Comparison of ENCODE assay signal across 8 cellular contexts in the genomic region with DNA sequence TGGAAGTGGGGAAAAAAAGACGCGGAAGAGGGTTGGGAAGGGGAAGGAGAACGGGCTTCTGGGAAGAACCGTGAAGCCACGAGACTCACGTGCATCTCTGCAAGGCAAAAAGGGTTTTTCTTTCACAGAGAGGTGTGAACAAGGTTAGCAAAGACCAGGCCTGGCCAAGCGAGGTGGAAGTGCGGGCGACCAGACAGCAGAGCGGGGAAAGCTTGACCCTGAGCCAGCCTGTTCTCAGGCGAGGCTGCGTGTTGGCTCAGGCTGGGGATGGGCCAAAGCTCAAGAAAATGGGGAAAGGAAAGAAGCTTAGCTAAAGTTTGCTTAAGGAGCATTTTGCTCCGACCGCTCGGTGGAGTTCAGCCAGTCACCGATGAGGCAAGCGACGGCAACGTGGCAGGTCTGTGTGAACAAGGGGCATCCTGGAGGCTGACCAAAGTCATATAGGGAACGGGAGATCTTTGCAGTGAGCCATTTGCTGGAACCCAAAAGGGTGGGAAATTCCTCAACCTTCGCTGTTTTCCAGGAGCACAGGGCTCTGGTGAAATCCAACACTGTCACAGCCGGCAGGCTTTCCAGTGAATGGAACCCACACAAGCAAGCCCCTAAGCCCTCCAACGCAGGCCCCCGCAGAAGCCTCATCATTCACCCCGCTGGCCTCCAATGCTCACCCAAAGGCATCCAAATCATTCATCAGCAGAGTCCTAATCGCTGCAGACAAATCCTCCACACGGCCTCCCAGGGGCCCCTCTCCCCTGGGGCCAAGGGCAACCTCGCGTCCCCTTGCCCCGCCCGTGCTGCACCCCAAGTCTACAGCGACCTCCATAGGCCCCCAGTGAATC. TPM values are rescaled to one million over a fixed set of nuclear protein-coding genes. Genes with fewer than 3 reads are reported as not detected.
DNase-seq lines count a peak whose midpoint lies in the region; ATAC-seq and TF ChIP-seq lines count a peak whose summit lies in the region.

No MANE protein-coding gene starts in this region.

- H3K27ac ChIP-seq in foreskin keratinocyte: no peak overlapping the region

- no peak for DNase-seq in T-helper 1 cell
- peak; percentile 54 for DNase-seq in LNCaP clone FGC (ENCODE audit: low read depth)
- no peak for DNase-seq in activated T-cell treated with anti-CD3 and anti-CD28 coated beads, Interleukin-2, amount 50 U/mL, for 4 hours
- peak; percentile 19 to 62 for DNase-seq in foreskin keratinocyte
- peak; percentile 20 for DNase-seq in neural crest cell (ENCODE audit: low read depth, low spot score)
- no peak for DNase-seq in D341Med (ENCODE audit: low spot score)

- H3K4me1 Mint-ChIP-seq in T-helper 1 cell treated with Interleukin-12 subunit alpha and Interleukin-12 subunit beta and Interleukin-4 antibody, amounts not matched to agents 30 μg/mL and 1 μg/mL, for 36 hours (ENCODE audit: low read depth): peaks cover 14% of the 10 kb centered on the region
- H3K4me1 Mint-ChIP-seq in activated T-cell treated with anti-CD3 and anti-CD28 coated beads, Interleukin-2, amount 50 U/mL, for 4 hours (ENCODE audit: low read depth): peaks cover 28% of the 10 kb centered on the region
- peaks cover 25% of the 10 kb centered on the region for H3K4me1 Mint-ChIP-seq in neural crest cell

- no peaks in the 10 kb centered on the region for H3K4me1 ChIP-seq in foreskin keratinocyte

- peak; percentile 19 for ATAC-seq in GM21786 (IDR thresholded peaks at IDR 0.05; ENCODE audit: unreplicated experiment)
- peak; percentile 46 to 49 for ATAC-seq in activated T-cell treated with anti-CD3 and anti-CD28 coated beads, Interleukin-2, amount 50 U/mL, for 4 hours
- ATAC-seq in foreskin keratinocyte: peak; percentile 47

- peaks cover 36% of the 10 kb centered on the region for H3K9me3 Mint-ChIP-seq in T-helper 1 cell treated with Interleukin-12 subunit alpha and Interleukin-12 subunit beta and Interleukin-4 antibody, amounts not matched to agents 30 μg/mL and 1 μg/mL, for 36 hours
- H3K9me3 Mint-ChIP-seq in activated T-cell treated with anti-CD3 and anti-CD28 coated beads, Interleukin-2, amount 50 U/mL, for 4 hours: peaks cover 4% of the 10 kb centered on the region
- peaks cover 17% of the 10 kb centered on the region for H3K9me3 Mint-ChIP-seq in neural crest cell

- TF ChIP-seq CTCF in LNCaP clone FGC (IDR thresholded peaks at IDR 0.05; ENCODE audit: control insufficient read depth, extremely low read depth, insufficient read depth) (no peak), foreskin keratinocyte (conservative IDR thresholded peaks at IDR 0.05) (no peak), neural crest cell (conservative IDR thresholded peaks at IDR 0.05) (no peak)

- peak overlapping the region; percentile 76 for H3K27ac Mint-ChIP-seq in T-helper 1 cell treated with Interleukin-12 subunit alpha and Interleukin-12 subunit beta and Interleukin-4 antibody, amounts not matched to agents 30 μg/mL and 1 μg/mL, for 36 hours
- peak overlapping the region; percentile 90 for H3K27ac Mint-ChIP-seq in neural crest cell (ENCODE audit: unreplicated experiment)

- H3K4me3 ChIP-seq in LNCaP clone FGC (ENCODE audit: low read depth, low read length): peak overlapping the region; percentile 95

- peaks cover 26% of the 10 kb centered on the region for H3K36me3 Mint-ChIP-seq in T-helper 1 cell treated with Interleukin-12 subunit alpha and Interleukin-12 subunit beta and Interleukin-4 antibody, amounts not matched to agents 30 μg/mL and 1 μg/mL, for 36 hours (ENCODE audit: low read depth)
- H3K36me3 Mint-ChIP-seq in activated T-cell treated with anti-CD3 and anti-CD28 coated beads, Interleukin-2, amount 50 U/mL, for 4 hours (ENCODE audit: insufficient read depth): peaks cover 15% of the 10 kb centered on the region
- peaks cover 40% of the 10 kb centered on the region for H3K36me3 Mint-ChIP-seq in neural crest cell (ENCODE audit: low read depth)

- no peaks in the 10 kb centered on the region for H3K27me3 ChIP-seq in foreskin keratinocyte

- H3K27me3 Mint-ChIP-seq in T-helper 1 cell treated with Interleukin-12 subunit alpha and Interleukin-12 subunit beta and Interleukin-4 antibody, amounts not matched to agents 30 μg/mL and 1 μg/mL, for 36 hours (ENCODE audit: low read depth): no peaks in the 10 kb centered on the region
- no peaks in the 10 kb centered on the region for H3K27me3 Mint-ChIP-seq in activated T-cell treated with anti-CD3 and anti-CD28 coated beads, Interleukin-2, amount 50 U/mL, for 4 hours (ENCODE audit: low read depth)
- H3K27me3 Mint-ChIP-seq in neural crest cell (ENCODE audit: low read depth): peaks cover 3% of the 10 kb centered on the region

- H3K4me3 Mint-ChIP-seq in T-helper 1 cell treated with Interleukin-12 subunit alpha and Interleukin-12 subunit beta and Interleukin-4 antibody, amounts not matched to agents 30 μg/mL and 1 μg/mL, for 36 hours: peak overlapping the region; percentile 76
- peak overlapping the region; percentile 92 for H3K4me3 Mint-ChIP-seq in activated T-cell treated with anti-CD3 and anti-CD28 coated beads, Interleukin-2, amount 50 U/mL, for 4 hours
- H3K4me3 Mint-ChIP-seq in neural crest cell: peak overlapping the region; percentile 95

RNA-seq across cellular contexts. Expression of a gene that starts 0.8 kb away (rescaled TPM):
- 1 to 10 TPM; 3.9 to 5.0 (median 4.9) TPM for total RNA-seq in activated T-cell treated with anti-CD3 and anti-CD28 coated beads, Interleukin-2, amount 50 U/mL, for 4 hours
- total RNA-seq in foreskin keratinocyte (4.2 and 5.1 TPM in 2 replicates), neural crest cell (19.6 and 22.3 TPM in 2 replicates)
- 0.81 and 1.2 TPM in 2 replicates for polyA plus RNA-seq in foreskin keratinocyte

RNA-seq across cellular contexts. Expression of a gene that starts 30.9 kb away (rescaled TPM):
- total RNA-seq in activated T-cell treated with anti-CD3 and anti-CD28 coated beads, Interleukin-2, amount 50 U/mL, for 4 hours: 10 to 100 TPM; 19.4 to 30.2 (median 24.0) TPM
- total RNA-seq in foreskin keratinocyte (6.0 and 6.8 TPM in 2 replicates), neural crest cell (12.9 and 13.5 TPM in 2 replicates)
- polyA plus RNA-seq in foreskin keratinocyte: 1.2 and 1.3 TPM in 2 replicates

Comparison
In these comparisons a context has a peak if more than half of its experiments do, and no peak if none do; other contexts are left out.
1. DNase-seq: peak in LNCaP clone FGC (single experiment), foreskin keratinocyte (2 of 2) and neural crest cell (single experiment); none in T-helper 1 cell (0 of 5), activated T-cell treated with anti-CD3 and anti-CD28 coated beads, Interleukin-2, amount 50 U/mL, for 4 hours (single experiment) and D341Med (single experiment).
2. Peak in every context shown above with its lines, with median percentiles within 50 percentile points of each other: H3K4me3 Mint-ChIP-seq and ATAC-seq.